ENCODE assay signal across 1 cellular context in genomic region chr18:31206064-31206463, GRCh38.
TF ChIP-seq lines count a peak whose summit lies in the region.

No MANE protein-coding gene starts in this region.

TF ChIP-seq in K562, 482 proteins besides CTCF, POLR2A, EP300 and RAD21:
- no peak for TF ChIP-seq MGA (IDR thresholded peaks at IDR 0.05)
- TF ChIP-seq BCOR (IDR thresholded peaks at IDR 0.05) = no peak
- TF ChIP-seq ZNF280B (CRISPR knock-in tag; IDR thresholded peaks at IDR 0.05) = no peak
- no peak for TF ChIP-seq PRMT5 (CRISPR knock-in tag; IDR thresholded peaks at IDR 0.05)
- TF ChIP-seq NFIX (CRISPR knock-in tag; IDR thresholded peaks at IDR 0.05; ENCODE audit: low read depth) = no peak
- TF ChIP-seq NCOA2 (IDR thresholded peaks at IDR 0.05; ENCODE audit: partially characterized antibody in 2 of 2) = no peak
- no peak for TF ChIP-seq NFIC (IDR thresholded peaks at IDR 0.05)
- no peak for TF ChIP-seq EGR1 (conservative IDR thresholded peaks at IDR 0.05)
- no peak for TF ChIP-seq VEZF1 (CRISPR knock-in tag; IDR thresholded peaks at IDR 0.05)
- no peak for TF ChIP-seq ZBTB7A (IDR thresholded peaks at IDR 0.05; ENCODE audit: borderline replicate concordance, control insufficient read depth, low read depth, low read length)
- TF ChIP-seq U2AF2 (optimal IDR thresholded peaks at IDR 0.05; ENCODE audit: low read depth, low read length) = no peak
- TF ChIP-seq MYC (IDR thresholded peaks at IDR 0.05; ENCODE audit: low read depth, low read length) = no peak
- TF ChIP-seq MYC (CRISPR knock-in tag; IDR thresholded peaks at IDR 0.05; ENCODE audit: borderline replicate concordance, low read depth) = no peak
- no peak for TF ChIP-seq TCF3 (CRISPR knock-in tag; IDR thresholded peaks at IDR 0.05)
- no peak for TF ChIP-seq E2F1 (CRISPR knock-in tag; IDR thresholded peaks at IDR 0.05)
- TF ChIP-seq USF1 (CRISPR knock-in tag; IDR thresholded peaks at IDR 0.05) = no peak
- TF ChIP-seq ZNF280A (IDR thresholded peaks at IDR 0.05; ENCODE audit: low read depth, partially characterized antibody) = no peak
- no peak for TF ChIP-seq FOXO4 (CRISPR knock-in tag; IDR thresholded peaks at IDR 0.05)
